ENCODE assay signal across 9 cellular contexts in genomic region chr1:38026592-38027200, GRCh38. TPM values are rescaled to one million over a fixed set of nuclear protein-coding genes. Genes with fewer than 3 reads are reported as not detected.
DNase-seq lines count a peak whose midpoint lies in the region; ATAC-seq and TF ChIP-seq lines count a peak whose summit lies in the region.
"Had no signal": no experiment of that assay in that cellular context is flagged by ENCODE, and none has a peak within 500 bp of the region (broad histone marks: within the 10 kb centered on the region; RNA-seq: fewer than 3 reads in every experiment).

No MANE protein-coding gene starts in this region.

- H3K4me1 Mint-ChIP-seq in naive B cell, result peaks cover 10 to 17% (median 13%) of the 10 kb centered on the region in 3 donors

- peak overlapping the region in 4 of 6 donors; percentile 36 to 58 (median 46) for H3K27ac Mint-ChIP-seq in naive B cell
- H3K27ac Mint-ChIP-seq: T-helper 1 cell treated with Interleukin-12 subunit alpha and Interleukin-12 subunit beta and Interleukin-4 antibody, amounts not matched to agents 30 μg/mL and 1 μg/mL, for 36 hours had no signal

- no peaks in the 10 kb centered on the region for H3K9me3 Mint-ChIP-seq in naive B cell
- H3K9me3 Mint-ChIP-seq: T-helper 1 cell treated with Interleukin-12 subunit alpha and Interleukin-12 subunit beta and Interleukin-4 antibody, amounts not matched to agents 30 μg/mL and 1 μg/mL, for 36 hours had no signal

- CTCF ChIA-PET in HEK293T (lab: Yijun Ruan, JAX) (interaction anchor here (0.6 to 1.2 kb wide), 5 partner anchors 9 to 165 kb away, joined by 3 to 6 read pairs (median 3); no protein-coding TSS in a partner anchor), RWPE1 (lab: Yijun Ruan, JAX) (interaction anchor here (0.5 to 4.0 kb wide), 22 partner anchors 11 to 1515 kb away, joined by 3 to 28 read pairs (median 4); partner anchors contain the start of gene UTP11)

- H3K4me3 Mint-ChIP-seq in naive B cell, result no peak overlapping the region
- H3K4me3 Mint-ChIP-seq: T-helper 1 cell treated with Interleukin-12 subunit alpha and Interleukin-12 subunit beta and Interleukin-4 antibody, amounts not matched to agents 30 μg/mL and 1 μg/mL, for 36 hours had no signal

- H3K27me3 Mint-ChIP-seq in naive B cell, result peaks cover 4 to 12% (median 5%) of the 10 kb centered on the region in 3 donors

- DNase-seq in DMS153 (lab: John Stamatoyannopoulos, UW) (peak; percentile 53), HEK293T (ENCODE audit: extremely low spot score) (peak; percentile 55), RWPE1 (ENCODE audit: low spot score) (peak; percentile 77), ecto neural progenitor cell (ENCODE audit: low spot score) (peak; percentile 77), naive B cell (no peak), GDM1 (lab: John Stamatoyannopoulos, UW) (no peak)

- POLR2A ChIA-PET in HEK293T (lab: Yijun Ruan, JAX) (interaction anchor here (1.0 kb wide), 3 partner anchors 14 to 77 kb away, joined by 3 read pairs; partner anchors contain the start of gene UTP11), RWPE1 (lab: Yijun Ruan, JAX; ENCODE audit: low non-redundant PET) (no interaction called here)

- H3K36me3 Mint-ChIP-seq in naive B cell, result peaks cover 12 to 17% of the 10 kb centered on the region in 2 donors

- peak; percentile 91 for TF ChIP-seq CTCF in RWPE1 (conservative IDR thresholded peaks at IDR 0.05; ENCODE audit: low read depth)

- ATAC-seq in naive B cell (ENCODE audit: low read depth in 2 of 2) (no peak), GM18858 (IDR thresholded peaks at IDR 0.05; ENCODE audit: unreplicated experiment) (no peak), GM18517 (IDR thresholded peaks at IDR 0.05; ENCODE audit: unreplicated experiment) (no peak)

- H3K27ac ChIP-seq in RWPE1, result peak overlapping the region; percentile 92

TF ChIP-seq in HEK293T, 16 proteins besides CTCF, POLR2A, EP300 and RAD21:
- TF ChIP-seq LEF1 (IDR thresholded peaks at IDR 0.05; ENCODE audit: borderline replicate concordance), result no peak
- TF ChIP-seq, protein P1, sequence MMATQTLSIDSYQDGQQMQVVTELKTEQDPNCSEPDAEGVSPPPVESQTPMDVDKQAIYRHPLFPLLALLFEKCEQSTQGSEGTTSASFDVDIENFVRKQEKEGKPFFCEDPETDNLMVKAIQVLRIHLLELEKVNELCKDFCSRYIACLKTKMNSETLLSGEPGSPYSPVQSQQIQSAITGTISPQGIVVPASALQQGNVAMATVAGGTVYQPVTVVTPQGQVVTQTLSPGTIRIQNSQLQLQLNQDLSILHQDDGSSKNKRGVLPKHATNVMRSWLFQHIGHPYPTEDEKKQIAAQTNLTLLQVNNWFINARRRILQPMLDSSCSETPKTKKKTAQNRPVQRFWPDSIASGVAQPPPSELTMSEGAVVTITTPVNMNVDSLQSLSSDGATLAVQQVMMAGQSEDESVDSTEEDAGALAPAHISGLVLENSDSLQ (IDR thresholded peaks at IDR 0.05), result no peak
- no peak for TF ChIP-seq FOXA1 (IDR thresholded peaks at IDR 0.05)
- TF ChIP-seq SP1 (IDR thresholded peaks at IDR 0.05), result no peak
- TF ChIP-seq TARDBP (IDR thresholded peaks at IDR 0.05), result no peak
- TF ChIP-seq NFRKB (IDR thresholded peaks at IDR 0.05), result no peak
- no peak for TF ChIP-seq CTBP1 (IDR thresholded peaks at IDR 0.05; ENCODE audit: borderline replicate concordance)
- TF ChIP-seq BHLHE40 (IDR thresholded peaks at IDR 0.05; ENCODE audit: borderline replicate concordance), result no peak

RNA-seq across cellular contexts. Expression of gene UTP11, which starts 14.2 kb away (rescaled TPM):
- 10 to 100 TPM; 19.2 to 25.3 (median 20.9) TPM for polyA plus RNA-seq in naive B cell (ENCODE audit: low read depth in 6 of 6)

RNA-seq across cellular contexts. Expression of gene POU3F1, which starts 19.9 kb away (rescaled TPM):
- 1 to 10 TPM in 1 of 6 donors, under 1 TPM in 5; 0.18 to 1.1 (median 0.34) TPM for polyA plus RNA-seq in naive B cell (ENCODE audit: low read depth in 6 of 6)

RNA-seq across cellular contexts. Expression of gene FHL3, which starts 21.4 kb away (rescaled TPM):
- polyA plus RNA-seq in naive B cell (ENCODE audit: low read depth in 6 of 6), result 1 to 10 TPM in 5 of 6 donors, under 1 TPM in 1; 0.88 to 5.1 (median 1.8) TPM

RNA-seq across cellular contexts. Expression of gene SF3A3, which starts 36.9 kb away (rescaled TPM):
- polyA plus RNA-seq in naive B cell (ENCODE audit: low read depth in 6 of 6), result 100 to 1,000 TPM in 4 of 6 donors, 10 to 100 TPM in 2; 81.3 to 109 (median 101) TPM

Comparison
In these comparisons a context has a peak if more than half of its experiments do, and no peak if none do; other contexts are left out.
1. DNase-seq: peak in DMS153 (single experiment), HEK293T (single experiment), RWPE1 (single experiment) and ecto neural progenitor cell (single experiment); none in naive B cell (single experiment) and GDM1 (single experiment).